ENCODE assay signal across 11 cellular contexts in genomic region chr6:35092362-35093117, GRCh38. TPM values are rescaled to one million over a fixed set of nuclear protein-coding genes. Genes with fewer than 3 reads are reported as not detected.
DNase-seq lines count a peak whose midpoint lies in the region; TF ChIP-seq lines count a peak whose summit lies in the region.
"Had no signal": no experiment of that assay in that cellular context is flagged by ENCODE, and none has a peak within 500 bp of the region (broad histone marks: within the 10 kb centered on the region; RNA-seq: fewer than 3 reads in every experiment).

No MANE protein-coding gene starts in this region.

- H3K9me2 ChIP-seq in PC-9 (ENCODE audit: insufficient read depth): no peaks in the 10 kb centered on the region

- peak; percentile 84 for DNase-seq in AG20443 (ENCODE audit: low spot score)
- DNase-seq in SJSA1 (ENCODE audit: low read depth in 1 of 2, low spot score in 2 of 2): peak; percentile 88 to 91
- DNase-seq in fibroblast of the aortic adventitia (ENCODE audit: low read depth): peak; percentile 61
- DNase-seq in osteocyte (ENCODE audit: extremely low spot score, unreplicated experiment): peak; percentile 48
- DNase-seq in NCI-H526 (lab: John Stamatoyannopoulos, UW): no peak
- no peak for DNase-seq in PC-9
- no peak for DNase-seq in NCI-H524 treated with DMSO at 0.1 percent for 48 hours (lab: John Stamatoyannopoulos, UW)
- no peak for DNase-seq in activated CD4-positive, alpha-beta T cell treated with anti-CD3 and anti-CD28 coated beads, Interleukin-2, amount 10 ng/mL, durations not matched to agents 7 days and 5 days
- DNase-seq: activated gamma-delta T cell; CD8-positive, alpha-beta memory T cell; pancreas had no signal

- no peaks in the 10 kb centered on the region for H3K9me3 ChIP-seq in SJSA1 (replicated peaks)
- H3K9me3 ChIP-seq in PC-9 (ENCODE audit: insufficient read depth, low read depth): no peaks in the 10 kb centered on the region
- H3K9me3 ChIP-seq: pancreas had no signal

- intact Hi-C loops in PC-9 (cut with micrococcal nuclease; ENCODE audit: unreplicated experiment): no loop called here

- H3K4me2 ChIP-seq in PC-9: no peak overlapping the region

- no peaks in the 10 kb centered on the region for H3K27me3 Mint-ChIP-seq in osteocyte (ENCODE audit: unreplicated experiment)
- H3K27me3 Mint-ChIP-seq in activated CD4-positive, alpha-beta T cell treated with anti-CD3 and anti-CD28 coated beads, Interleukin-2, amount 10 ng/mL, durations not matched to agents 7 days and 5 days: peaks cover 10% of the 10 kb centered on the region

- H3K27ac Mint-ChIP-seq in osteocyte (ENCODE audit: unreplicated experiment): peak overlapping the region; percentile 64
- no peak overlapping the region for H3K27ac Mint-ChIP-seq in activated CD4-positive, alpha-beta T cell treated with anti-CD3 and anti-CD28 coated beads, Interleukin-2, amount 10 ng/mL, durations not matched to agents 7 days and 5 days
- H3K27ac Mint-ChIP-seq: CD8-positive, alpha-beta memory T cell had no signal

- no peak overlapping the region for H2AFZ ChIP-seq in PC-9

- no TSS peak for BruUV-seq in PC-9 (replicated peaks; lab: Mats Ljungman, UMichigan)

- CTCF ChIA-PET in PC-9 (lab: Charles Lee): no interaction called here
- CTCF ChIA-PET in activated CD4-positive, alpha-beta T cell treated with anti-CD3 and anti-CD28 coated beads, Interleukin-2, amount 10 ng/mL, durations not matched to agents 7 days and 5 days (lab: Charles Lee): interaction anchor here (0.7 kb wide), 1 partner anchor 15 kb away, joined by 3 read pairs; no protein-coding TSS in a partner anchor

- H3K36me3 ChIP-seq in SJSA1: no peaks in the 10 kb centered on the region; the same call in 1 of the 2 replicates
- H3K36me3 ChIP-seq in PC-9 (ENCODE audit: low read depth): no peaks in the 10 kb centered on the region

- H3K36me3 Mint-ChIP-seq in osteocyte (ENCODE audit: unreplicated experiment): peaks cover 20% of the 10 kb centered on the region
- H3K36me3 Mint-ChIP-seq in activated CD4-positive, alpha-beta T cell treated with anti-CD3 and anti-CD28 coated beads, Interleukin-2, amount 10 ng/mL, durations not matched to agents 7 days and 5 days (ENCODE audit: low read depth): no peaks in the 10 kb centered on the region

- POLR2A ChIA-PET in PC-9 (lab: Charles Lee; ENCODE audit: unreplicated experiment): no interaction called here
- POLR2A ChIA-PET in activated CD4-positive, alpha-beta T cell treated with anti-CD3 and anti-CD28 coated beads, Interleukin-2, amount 10 ng/mL, durations not matched to agents 7 days and 5 days (lab: Charles Lee): no interaction called here

- no peaks in the 10 kb centered on the region for H4K20me1 ChIP-seq in PC-9 (ENCODE audit: insufficient read depth)

- TF ChIP-seq CTCF in fibroblast of the aortic adventitia (IDR thresholded peaks at IDR 0.05; ENCODE audit: insufficient read depth, low read length) (no peak), osteocyte (IDR thresholded peaks at IDR 0.05) (no peak), PC-9 (conservative IDR thresholded peaks at IDR 0.05) (no peak)

- peaks cover 8% of the 10 kb centered on the region for H3F3A ChIP-seq in PC-9 (ENCODE audit: insufficient read depth, low read depth)

- no peaks in the 10 kb centered on the region for H3K9me3 Mint-ChIP-seq in osteocyte (ENCODE audit: unreplicated experiment)
- no peaks in the 10 kb centered on the region for H3K9me3 Mint-ChIP-seq in activated CD4-positive, alpha-beta T cell treated with anti-CD3 and anti-CD28 coated beads, Interleukin-2, amount 10 ng/mL, durations not matched to agents 7 days and 5 days
- H3K9me3 Mint-ChIP-seq: CD8-positive, alpha-beta memory T cell had no signal

- no peak overlapping the region for H3K4me3 ChIP-seq in SJSA1
- no peak overlapping the region for H3K4me3 ChIP-seq in fibroblast of the aortic adventitia (ENCODE audit: low read depth, low read length)
- H3K4me3 ChIP-seq in PC-9: no peak overlapping the region
- H3K4me3 ChIP-seq: pancreas had no signal

- no peaks in the 10 kb centered on the region for H3K27me3 ChIP-seq in SJSA1 (replicated peaks)
- H3K27me3 ChIP-seq in PC-9 (ENCODE audit: insufficient read depth, low read depth): no peaks in the 10 kb centered on the region
- H3K27me3 ChIP-seq: pancreas had no signal

- H3K4me1 ChIP-seq in SJSA1 (replicated peaks) (peaks cover 60% of the 10 kb centered on the region), PC-9 (replicated peaks; ENCODE audit: insufficient read depth) (peaks cover 7% of the 10 kb centered on the region; the same call in 1 of the 2 replicates)

- no peak overlapping the region for H3K4me3 Mint-ChIP-seq in osteocyte (ENCODE audit: unreplicated experiment)
- H3K4me3 Mint-ChIP-seq in activated CD4-positive, alpha-beta T cell treated with anti-CD3 and anti-CD28 coated beads, Interleukin-2, amount 10 ng/mL, durations not matched to agents 7 days and 5 days: no peak overlapping the region
- H3K4me3 Mint-ChIP-seq: CD8-positive, alpha-beta memory T cell had no signal

- H3K27ac ChIP-seq in SJSA1: peak overlapping the region; percentile 56
- H3K27ac ChIP-seq in PC-9: no peak overlapping the region
- H3K27ac ChIP-seq: pancreas had no signal

- no peaks in the 10 kb centered on the region for H3K79me2 ChIP-seq in PC-9 (ENCODE audit: low read depth)

- peaks cover 79% of the 10 kb centered on the region for H3K4me1 Mint-ChIP-seq in osteocyte (ENCODE audit: unreplicated experiment)
- no peaks in the 10 kb centered on the region for H3K4me1 Mint-ChIP-seq in activated CD4-positive, alpha-beta T cell treated with anti-CD3 and anti-CD28 coated beads, Interleukin-2, amount 10 ng/mL, durations not matched to agents 7 days and 5 days
- H3K4me1 Mint-ChIP-seq: CD8-positive, alpha-beta memory T cell had no signal

RNA-seq across cellular contexts. Expression of gene TCP11, which starts 48.6 kb away (rescaled TPM):
- 0.60 and 1.6 TPM in 2 replicates for total RNA-seq in SJSA1 (2014; rRNA removed; shearing (Covaris generic))
- total RNA-seq in fibroblast of the aortic adventitia (ENCODE audit: low replicate concordance) (0.36 TPM in 1 of 2 replicates, not detected in the other), osteocyte (0.43 TPM in 1 of 2 replicates, not detected in the other), PC-9 (2021) (not detected in 2 replicates)
- total RNA-seq in activated CD4-positive, alpha-beta T cell treated with anti-CD3 and anti-CD28 coated beads, Interleukin-2, amount 10 ng/mL, durations not matched to agents 7 days and 5 days: not detected
- total RNA-seq: CD8-positive, alpha-beta memory T cell had no signal

Comparison
In these comparisons a context has a peak if more than half of its experiments do, and no peak if none do; other contexts are left out.
1. DNase-seq: peak in AG20443 (single experiment), SJSA1 (2 of 2), fibroblast of the aortic adventitia (single experiment) and osteocyte (single experiment); none in NCI-H526 (0 of 2), PC-9 (0 of 2), NCI-H524 treated with DMSO at 0.1 percent for 48 hours (single experiment) and activated CD4-positive, alpha-beta T cell treated with anti-CD3 and anti-CD28 coated beads, Interleukin-2, amount 10 ng/mL, durations not matched to agents 7 days and 5 days (single experiment).